23 cellular contexts compared by ENCODE assay signal in the genomic region with DNA sequence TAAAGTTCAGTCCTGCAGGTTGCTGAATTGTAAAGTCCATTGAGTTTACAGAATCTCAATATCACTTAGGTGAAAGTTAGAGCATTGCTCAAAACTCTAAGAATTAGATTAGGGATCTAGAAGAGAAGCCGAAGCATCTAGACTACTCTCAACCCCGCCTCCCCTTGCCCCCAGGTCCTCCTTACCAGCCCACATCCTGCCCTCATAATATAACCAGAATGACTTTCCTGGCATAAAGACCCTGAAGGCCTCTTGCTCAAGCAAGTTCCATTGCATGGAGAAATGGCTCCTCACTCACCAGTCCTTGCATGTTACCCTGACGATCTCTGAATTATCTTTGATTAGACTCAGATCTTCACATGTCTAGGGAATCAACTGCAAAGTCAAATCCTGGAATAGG.
"Had no signal": no experiment of that assay in that cellular context is flagged by ENCODE, and none has a peak within 500 bp of the region (broad histone marks: within the 10 kb centered on the region; RNA-seq: fewer than 3 reads in every experiment).

No MANE protein-coding gene starts in this region.

- DNase-seq: Karpas-422, KG1, MM.1S, NCI-H1092 treated with DMSO at 0.1 percent for 48 hours, NCI-H1417, NCI-H1436 treated with DMSO at 0.1 percent for 48 hours, NCI-H1694 treated with DMSO at 0.1 percent for 48 hours, NCI-H1930, NCI-H2081, NCI-H2107, NCI-H2227 treated with DMSO at 0.1 percent for 48 hours, NCI-H446, NCI-H510A, NCI-H524 treated with DMSO at 0.1 percent for 48 hours, NCI-H69, NCI-H774, PC-3, SHP77 treated with DMSO at 0.1 percent for 48 hours, SJCRH30, T-helper 1 cell had no signal

- ATAC-seq: Panc1, PC-3, Right ventricle myocardium inferior, SK-N-SH treated with all-trans-retinoic acid at 6 μM for 48 hours had no signal

- H3K4me3 ChIP-seq: SJCRH30 had no signal
